In the genomic region with DNA sequence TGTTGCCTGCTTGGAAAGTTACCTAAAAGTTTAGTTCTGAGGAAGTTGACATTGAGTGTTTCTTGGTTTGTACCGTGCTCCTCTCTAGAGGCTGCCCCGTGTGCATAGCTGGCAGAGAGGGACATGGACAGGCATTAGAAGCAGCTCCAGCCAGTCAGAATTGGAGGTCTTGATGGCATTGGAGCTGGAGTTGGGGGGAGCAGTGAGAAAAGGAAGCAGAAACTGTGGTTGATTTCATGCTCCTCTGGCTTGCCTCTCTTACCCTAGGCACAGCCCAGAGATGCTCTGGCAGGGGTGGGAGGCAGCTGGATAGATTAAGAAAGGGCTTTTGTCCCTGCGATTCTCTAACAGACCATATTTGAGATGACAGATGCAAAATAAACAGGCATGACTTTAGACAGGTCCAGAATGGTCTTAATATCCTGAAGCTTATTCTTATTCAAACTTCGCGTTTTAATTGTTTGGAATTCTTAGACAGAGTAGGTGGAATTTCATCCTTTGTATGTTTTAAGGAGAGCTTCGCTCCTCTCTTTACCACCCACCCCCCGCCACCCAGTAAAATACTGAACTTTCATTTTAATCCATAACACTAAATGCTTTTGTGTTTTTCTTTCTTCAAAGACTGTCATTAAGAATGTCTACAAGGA, we compare ENCODE assay signal across 3 cellular contexts.
TF ChIP-seq lines count a peak whose summit lies in the region.

No MANE protein-coding gene starts in this region.

TF ChIP-seq in GM23338, 12 proteins besides CTCF, POLR2A, EP300 and RAD21 (continues in another document):
- TF ChIP-seq CREB1 (CRISPR knock-in tag; IDR thresholded peaks at IDR 0.05; ENCODE audit: low read depth) (no peak), EZH2 (IDR thresholded peaks at IDR 0.05; ENCODE audit: low read depth, unreplicated experiment) (no peak), EZH2phosphoT487 (IDR thresholded peaks at IDR 0.05; ENCODE audit: unreplicated experiment) (no peak), JUNB (IDR thresholded peaks at IDR 0.05; ENCODE audit: unreplicated experiment) (no peak)
- TF ChIP-seq, protein P1, sequence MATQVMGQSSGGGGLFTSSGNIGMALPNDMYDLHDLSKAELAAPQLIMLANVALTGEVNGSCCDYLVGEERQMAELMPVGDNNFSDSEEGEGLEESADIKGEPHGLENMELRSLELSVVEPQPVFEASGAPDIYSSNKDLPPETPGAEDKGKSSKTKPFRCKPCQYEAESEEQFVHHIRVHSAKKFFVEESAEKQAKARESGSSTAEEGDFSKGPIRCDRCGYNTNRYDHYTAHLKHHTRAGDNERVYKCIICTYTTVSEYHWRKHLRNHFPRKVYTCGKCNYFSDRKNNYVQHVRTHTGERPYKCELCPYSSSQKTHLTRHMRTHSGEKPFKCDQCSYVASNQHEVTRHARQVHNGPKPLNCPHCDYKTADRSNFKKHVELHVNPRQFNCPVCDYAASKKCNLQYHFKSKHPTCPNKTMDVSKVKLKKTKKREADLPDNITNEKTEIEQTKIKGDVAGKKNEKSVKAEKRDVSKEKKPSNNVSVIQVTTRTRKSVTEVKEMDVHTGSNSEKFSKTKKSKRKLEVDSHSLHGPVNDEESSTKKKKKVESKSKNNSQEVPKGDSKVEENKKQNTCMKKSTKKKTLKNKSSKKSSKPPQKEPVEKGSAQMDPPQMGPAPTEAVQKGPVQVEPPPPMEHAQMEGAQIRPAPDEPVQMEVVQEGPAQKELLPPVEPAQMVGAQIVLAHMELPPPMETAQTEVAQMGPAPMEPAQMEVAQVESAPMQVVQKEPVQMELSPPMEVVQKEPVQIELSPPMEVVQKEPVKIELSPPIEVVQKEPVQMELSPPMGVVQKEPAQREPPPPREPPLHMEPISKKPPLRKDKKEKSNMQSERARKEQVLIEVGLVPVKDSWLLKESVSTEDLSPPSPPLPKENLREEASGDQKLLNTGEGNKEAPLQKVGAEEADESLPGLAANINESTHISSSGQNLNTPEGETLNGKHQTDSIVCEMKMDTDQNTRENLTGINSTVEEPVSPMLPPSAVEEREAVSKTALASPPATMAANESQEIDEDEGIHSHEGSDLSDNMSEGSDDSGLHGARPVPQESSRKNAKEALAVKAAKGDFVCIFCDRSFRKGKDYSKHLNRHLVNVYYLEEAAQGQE (IDR thresholded peaks at IDR 0.05; ENCODE audit: unreplicated experiment): no peak
- TF ChIP-seq, protein P2, sequence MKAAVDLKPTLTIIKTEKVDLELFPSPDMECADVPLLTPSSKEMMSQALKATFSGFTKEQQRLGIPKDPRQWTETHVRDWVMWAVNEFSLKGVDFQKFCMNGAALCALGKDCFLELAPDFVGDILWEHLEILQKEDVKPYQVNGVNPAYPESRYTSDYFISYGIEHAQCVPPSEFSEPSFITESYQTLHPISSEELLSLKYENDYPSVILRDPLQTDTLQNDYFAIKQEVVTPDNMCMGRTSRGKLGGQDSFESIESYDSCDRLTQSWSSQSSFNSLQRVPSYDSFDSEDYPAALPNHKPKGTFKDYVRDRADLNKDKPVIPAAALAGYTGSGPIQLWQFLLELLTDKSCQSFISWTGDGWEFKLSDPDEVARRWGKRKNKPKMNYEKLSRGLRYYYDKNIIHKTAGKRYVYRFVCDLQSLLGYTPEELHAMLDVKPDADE (IDR thresholded peaks at IDR 0.05): no peak

TF ChIP-seq in H1, 55 proteins besides CTCF, POLR2A, EP300 and RAD21:
- TF ChIP-seq CEBPB (IDR thresholded peaks at IDR 0.05; ENCODE audit: low read depth, low read length): no peak
- no peak for TF ChIP-seq POLR2AphosphoS5 (IDR thresholded peaks at IDR 0.05; ENCODE audit: low read depth, low read length)
- TF ChIP-seq TCF12 (IDR thresholded peaks at IDR 0.05; ENCODE audit: low read depth, low read length): no peak
- no peak for TF ChIP-seq TAF7 (optimal IDR thresholded peaks at IDR 0.05; ENCODE audit: borderline replicate concordance, low read depth, low read length)
- TF ChIP-seq YY1 (IDR thresholded peaks at IDR 0.05; ENCODE audit: low read depth, low read length): no peak
- no peak for TF ChIP-seq CBX5 (IDR thresholded peaks at IDR 0.05; ENCODE audit: low read depth, low read length)
- TF ChIP-seq, protein P3, sequence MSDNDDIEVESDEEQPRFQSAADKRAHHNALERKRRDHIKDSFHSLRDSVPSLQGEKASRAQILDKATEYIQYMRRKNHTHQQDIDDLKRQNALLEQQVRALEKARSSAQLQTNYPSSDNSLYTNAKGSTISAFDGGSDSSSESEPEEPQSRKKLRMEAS (IDR thresholded peaks at IDR 0.05): no peak
- no peak for TF ChIP-seq SRF (IDR thresholded peaks at IDR 0.05; ENCODE audit: low read depth, low read length)
- TF ChIP-seq CHD1 (IDR thresholded peaks at IDR 0.05; ENCODE audit: low read depth, low read length): no peak
- TF ChIP-seq, protein P4, sequence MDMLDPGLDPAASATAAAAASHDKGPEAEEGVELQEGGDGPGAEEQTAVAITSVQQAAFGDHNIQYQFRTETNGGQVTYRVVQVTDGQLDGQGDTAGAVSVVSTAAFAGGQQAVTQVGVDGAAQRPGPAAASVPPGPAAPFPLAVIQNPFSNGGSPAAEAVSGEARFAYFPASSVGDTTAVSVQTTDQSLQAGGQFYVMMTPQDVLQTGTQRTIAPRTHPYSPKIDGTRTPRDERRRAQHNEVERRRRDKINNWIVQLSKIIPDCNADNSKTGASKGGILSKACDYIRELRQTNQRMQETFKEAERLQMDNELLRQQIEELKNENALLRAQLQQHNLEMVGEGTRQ (IDR thresholded peaks at IDR 0.05; ENCODE audit: low read length): no peak
- TF ChIP-seq GTF2F1 (IDR thresholded peaks at IDR 0.05; ENCODE audit: borderline replicate concordance, low read depth, low read length): no peak
- TF ChIP-seq BCL11A (IDR thresholded peaks at IDR 0.05; ENCODE audit: low read depth in 2 of 2, low read length in 2 of 2): no peak
- no peak for TF ChIP-seq SIN3A (conservative IDR thresholded peaks at IDR 0.05 in 1 of 2, IDR thresholded peaks at IDR 0.05 in 1 of 2; ENCODE audit: low read depth in 1 of 2, low read length in 2 of 2)
- no peak for TF ChIP-seq NANOG (IDR thresholded peaks at IDR 0.05; ENCODE audit: insufficient read depth, low read depth, low read length, poor library complexity, severe bottlenecking)
- no peak for TF ChIP-seq BRCA1 (IDR thresholded peaks at IDR 0.05; ENCODE audit: low read depth, low read length)
- no peak for TF ChIP-seq KDM4A (IDR thresholded peaks at IDR 0.05; ENCODE audit: low read depth, low read length, severe bottlenecking)
- TF ChIP-seq, protein P5, sequence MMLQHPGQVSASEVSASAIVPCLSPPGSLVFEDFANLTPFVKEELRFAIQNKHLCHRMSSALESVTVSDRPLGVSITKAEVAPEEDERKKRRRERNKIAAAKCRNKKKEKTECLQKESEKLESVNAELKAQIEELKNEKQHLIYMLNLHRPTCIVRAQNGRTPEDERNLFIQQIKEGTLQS (IDR thresholded peaks at IDR 0.05; ENCODE audit: insufficient read depth, low read depth, low read length): no peak
- TF ChIP-seq RBBP5 (IDR thresholded peaks at IDR 0.05; ENCODE audit: borderline replicate concordance, low read depth, low read length): no peak
TF ChIP-seq in H1: peak in this region for 0.

TF ChIP-seq in HepG2, 621 proteins besides CTCF, POLR2A, EP300 and RAD21:
- TF ChIP-seq THAP11 (CRISPR knock-in tag; IDR thresholded peaks at IDR 0.05) (no peak), RFX3 (CRISPR knock-in tag; IDR thresholded peaks at IDR 0.05) (no peak), ZNF549 (CRISPR knock-in tag; IDR thresholded peaks at IDR 0.05) (no peak), HDAC2 (CRISPR knock-in tag; IDR thresholded peaks at IDR 0.05) (no peak), HES4 (CRISPR knock-in tag; IDR thresholded peaks at IDR 0.05; ENCODE audit: borderline replicate concordance) (no peak), BCL6 (CRISPR knock-in tag; IDR thresholded peaks at IDR 0.05) (no peak), ZNF737 (CRISPR knock-in tag; IDR thresholded peaks at IDR 0.05; ENCODE audit: borderline replicate concordance) (no peak)
- TF ChIP-seq, protein P6, sequence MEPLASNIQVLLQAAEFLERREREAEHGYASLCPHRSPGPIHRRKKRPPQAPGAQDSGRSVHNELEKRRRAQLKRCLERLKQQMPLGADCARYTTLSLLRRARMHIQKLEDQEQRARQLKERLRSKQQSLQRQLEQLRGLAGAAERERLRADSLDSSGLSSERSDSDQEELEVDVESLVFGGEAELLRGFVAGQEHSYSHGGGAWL (CRISPR knock-in tag; IDR thresholded peaks at IDR 0.05): no peak
TF ChIP-seq in HepG2: peak in this region for 0.
